27 cellular contexts compared by ENCODE assay signal in genomic region chr5:135502836-135503520, GRCh38. TPM values are rescaled to one million over a fixed set of nuclear protein-coding genes. Genes with fewer than 3 reads are reported as not detected.
"Had no signal": no experiment of that assay in that cellular context is flagged by ENCODE, and none has a peak within 500 bp of the region (broad histone marks: within the 10 kb centered on the region; RNA-seq: fewer than 3 reads in every experiment).

No MANE protein-coding gene starts in this region.

- H3K27me3 ChIP-seq: uterus had no signal

- H3K4me3 ChIP-seq: heart left ventricle, suprapubic skin, thyroid gland, uterus had no signal

- H3K4me3 Mint-ChIP-seq: naive thymus-derived CD4-positive, alpha-beta T cell; nephron progenitor cell; stimulated activated effector memory CD8-positive, alpha-beta T cell treated with anti-CD3 and anti-CD28 coated beads, Interleukin-12 subunit alpha, Interleukin-12 subunit beta, amount 100 ng/mL, for 72 hours; type B pancreatic cell had no signal

- H3K36me3 ChIP-seq: heart left ventricle, neutrophil, suprapubic skin, thyroid gland, uterus had no signal

- DNase-seq: cortex of kidney; effector memory CD4-positive, alpha-beta T cell; heart left ventricle; hippocampal formation; left colon; mesendoderm; naive thymus-derived CD4-positive, alpha-beta T cell; nephron progenitor cell; right cardiac atrium; stimulated activated CD4-positive, alpha-beta T cell treated with anti-CD3 and anti-CD28 coated beads, Interleukin-4, amount 100 ng/mL, for 1 hour; stimulated activated CD8-positive, alpha-beta memory T cell treated with anti-CD3 and anti-CD28 coated beads, Interleukin-4, amount 100 ng/mL, for 48 hours; stimulated activated naive CD8-positive, alpha-beta T cell treated with anti-CD3 and anti-CD28 coated beads, Interleukin-15, Interleukin-2, amounts not matched to agents 100 U/mL and 50 U/mL, for 24 hours; thyroid gland; uterus had no signal

- ATAC-seq: esophagus mucosa; heart left ventricle; left colon; naive thymus-derived CD4-positive, alpha-beta T cell; right cardiac atrium; stimulated activated effector memory CD8-positive, alpha-beta T cell treated with anti-CD3 and anti-CD28 coated beads, Interleukin-12 subunit alpha, Interleukin-12 subunit beta, amount 100 ng/mL, for 72 hours; stimulated activated naive CD8-positive, alpha-beta T cell treated with anti-CD3 and anti-CD28 coated beads, Interleukin-15, Interleukin-2, amounts not matched to agents 100 U/mL and 50 U/mL, for 24 hours had no signal

- H3K27ac Mint-ChIP-seq: naive thymus-derived CD4-positive, alpha-beta T cell; nephron progenitor cell; progenitor cell of endocrine pancreas; stimulated activated effector memory CD8-positive, alpha-beta T cell treated with anti-CD3 and anti-CD28 coated beads, Interleukin-12 subunit alpha, Interleukin-12 subunit beta, amount 100 ng/mL, for 72 hours; type B pancreatic cell had no signal

- H3K27ac ChIP-seq: heart left ventricle, neutrophil, suprapubic skin, thyroid gland, uterus had no signal

- H3K36me3 Mint-ChIP-seq: naive thymus-derived CD4-positive, alpha-beta T cell; stimulated activated effector memory CD8-positive, alpha-beta T cell treated with anti-CD3 and anti-CD28 coated beads, Interleukin-12 subunit alpha, Interleukin-12 subunit beta, amount 100 ng/mL, for 72 hours; type B pancreatic cell had no signal

- H3K9me3 Mint-ChIP-seq: nephron progenitor cell; stimulated activated effector memory CD8-positive, alpha-beta T cell treated with anti-CD3 and anti-CD28 coated beads, Interleukin-12 subunit alpha, Interleukin-12 subunit beta, amount 100 ng/mL, for 72 hours; type B pancreatic cell had no signal

- H3K4me1 ChIP-seq: heart left ventricle, thyroid gland, uterus had no signal

- H3K4me1 Mint-ChIP-seq: stimulated activated effector memory CD8-positive, alpha-beta T cell treated with anti-CD3 and anti-CD28 coated beads, Interleukin-12 subunit alpha, Interleukin-12 subunit beta, amount 100 ng/mL, for 72 hours had no signal

- H3K9me3 ChIP-seq: heart left ventricle, neutrophil, suprapubic skin, thyroid gland, uterus had no signal

RNA-seq across cellular contexts. Expression of gene NEUROG1, which starts 32.8 kb away (rescaled TPM):
- total RNA-seq: esophagus mucosa; fibroblast of lung; glomerular endothelial cell; heart left ventricle; left colon; liver; lung microvascular endothelial cell; naive thymus-derived CD4-positive, alpha-beta T cell; osteoblast; progenitor cell of endocrine pancreas; right cardiac atrium; suprapubic skin; thyroid gland; uterus had no signal
- polyA plus RNA-seq: fibroblast of lung; heart left ventricle; liver; naive thymus-derived CD4-positive, alpha-beta T cell; right cardiac atrium had no signal

RNA-seq across cellular contexts. Expression of gene TIFAB, which starts 50.8 kb away (rescaled TPM):
- total RNA-seq: esophagus mucosa, fibroblast of lung, frontal cortex, glomerular endothelial cell, kidney epithelial cell, lung microvascular endothelial cell, osteoblast, progenitor cell of endocrine pancreas, right cardiac atrium, thyroid gland had no signal
- polyA plus RNA-seq: fibroblast of lung; naive thymus-derived CD4-positive, alpha-beta T cell; right cardiac atrium had no signal

RNA-seq across cellular contexts. Expression of gene DCANP1, which starts 55.8 kb away (rescaled TPM):
- total RNA-seq: esophagus mucosa, fibroblast of lung, frontal cortex, glomerular endothelial cell, kidney epithelial cell, lung microvascular endothelial cell, osteoblast, progenitor cell of endocrine pancreas, right cardiac atrium, suprapubic skin, thyroid gland, uterus had no signal
- polyA plus RNA-seq: fibroblast of lung; heart left ventricle; liver; naive thymus-derived CD4-positive, alpha-beta T cell; right cardiac atrium had no signal
